13 cellular contexts compared by ENCODE assay signal in genomic region chr7:1564603-1565022, GRCh38. TPM values are rescaled to one million over a fixed set of nuclear protein-coding genes. Genes with fewer than 3 reads are reported as not detected.
DNase-seq lines count a peak whose midpoint lies in the region; ATAC-seq, FAIRE-seq and TF ChIP-seq lines count a peak whose summit lies in the region.
"Had no signal": no experiment of that assay in that cellular context is flagged by ENCODE, and none has a peak within 500 bp of the region (broad histone marks: within the 10 kb centered on the region; RNA-seq: fewer than 3 reads in every experiment).

No MANE protein-coding gene starts in this region.

- H4K20me1 ChIP-seq in BLaER1 (no peaks in the 10 kb centered on the region), HepG2 (ENCODE audit: insufficient read depth, low read length) (no peaks in the 10 kb centered on the region)

- peak; percentile 67 for ATAC-seq in RWPE2 (ENCODE audit: low read depth)
- no peak for ATAC-seq in HepG2
- ATAC-seq: Panc1, T-helper 17 cell had no signal

- in situ Hi-C loops in HepG2 (cut with HindIII; ENCODE audit: extremely low pct_ligation_motif_present, low pct_unique_long_range_greater_than_20kb) = no loop called here

- no peak for TF ChIP-seq CTCF in RWPE2 (IDR thresholded peaks at IDR 0.05; ENCODE audit: poor library complexity, severe bottlenecking)
- no peak for TF ChIP-seq CTCF in HepG2 (CRISPR knock-in tag; IDR thresholded peaks at IDR 0.05)

- no peak for TF ChIP-seq RAD21 in HepG2 (CRISPR knock-in tag; IDR thresholded peaks at IDR 0.05)

- 95% methylated on average over 15 of the region's 23 CpGs for WGBS in HepG2 (ENCODE audit: low lambda C conversion rate)

- H3K9me3 ChIP-seq in BLaER1 (no peaks in the 10 kb centered on the region), RWPE2 (ENCODE audit: severe bottlenecking) (no peaks in the 10 kb centered on the region), HepG2 (ENCODE audit: low read length) (no peaks in the 10 kb centered on the region)
- H3K9me3 ChIP-seq in effector memory CD4-positive, alpha-beta T cell (ENCODE audit: control insufficient read depth, low read length) = no peaks in the 10 kb centered on the region

- H3K27me3 ChIP-seq in BLaER1 (no peaks in the 10 kb centered on the region), RWPE2 (ENCODE audit: insufficient read depth, poor library complexity, severe bottlenecking) (no peaks in the 10 kb centered on the region), HepG2 (ENCODE audit: control insufficient read depth in 1 of 2, insufficient read depth in 2 of 2, low read length in 2 of 2) (peaks cover 8 to 15% of the 10 kb centered on the region in 2 experiments; a peak in 2 of 5 replicates)
- H3K27me3 ChIP-seq in effector memory CD4-positive, alpha-beta T cell (replicated peaks; ENCODE audit: control insufficient read depth, insufficient read depth, low read length, poor library complexity, severe bottlenecking) = no peaks in the 10 kb centered on the region

- DNase-seq in RWPE2 (ENCODE audit: low spot score) (peak; percentile 58), HepG2 (ENCODE audit: low spot score) (no peak), NCI-H510A treated with DMSO at 0.1 percent for 48 hours (lab: John Stamatoyannopoulos, UW) (no peak), foreskin melanocyte (no peak)
- DNase-seq in effector memory CD4-positive, alpha-beta T cell = no peak
- DNase-seq: activated CD4-positive, alpha-beta T cell treated with anti-CD3 and anti-CD28 coated beads, Interleukin-2, amount 50 U/mL, for 48 hours; activated effector memory CD4-positive, alpha-beta T cell treated with Interleukin-2 at 50 U/mL for 16 hours; HCEC 1CT; mesendoderm; NCI-H446; T-helper 17 cell had no signal

- POLR2A ChIA-PET in HepG2 (lab: Yijun Ruan, JAX) = no interaction called here

- H3K4me2 ChIP-seq in BLaER1 = peak overlapping the region; percentile 64; the same call in 1 of the 2 replicates
- no peak overlapping the region for H3K4me2 ChIP-seq in HepG2 (ENCODE audit: low read depth, low read length)

- CTCF ChIA-PET in HepG2 (lab: Yijun Ruan, JAX; ENCODE audit: low intra/inter-chr PET ratio, low total read pairs) = no interaction called here

- FAIRE-seq in HepG2 (lab: Jason Lieb, UNC) = no peak

- peaks cover 7% of the 10 kb centered on the region for H3K79me2 ChIP-seq in HepG2 (ENCODE audit: insufficient read depth, low read length)

- peaks cover 72% of the 10 kb centered on the region for H3K4me1 ChIP-seq in BLaER1
- H3K4me1 ChIP-seq in RWPE2 (ENCODE audit: insufficient read depth, poor library complexity, severe bottlenecking) = peaks cover 37% of the 10 kb centered on the region
- H3K4me1 ChIP-seq in HepG2 (ENCODE audit: insufficient read depth, low read length) = peaks cover 46% of the 10 kb centered on the region
- H3K4me1 ChIP-seq in effector memory CD4-positive, alpha-beta T cell (ENCODE audit: control insufficient read depth, insufficient read depth, low read length, poor library complexity, severe bottlenecking) = peaks cover 9% of the 10 kb centered on the region

- no peak overlapping the region for H2AFZ ChIP-seq in HepG2 (ENCODE audit: low read length)

- no peak overlapping the region for H3K9ac ChIP-seq in BLaER1
- H3K9ac ChIP-seq in HepG2 (ENCODE audit: insufficient read depth, low read depth, low read length) = no peak overlapping the region

- H3K27ac ChIP-seq in BLaER1 = no peak overlapping the region
- H3K27ac ChIP-seq in RWPE2 (ENCODE audit: poor library complexity, severe bottlenecking) = no peak overlapping the region
- no peak overlapping the region for H3K27ac ChIP-seq in HepG2 (ENCODE audit: extremely low read length, insufficient read depth, low read length)
- H3K27ac ChIP-seq in effector memory CD4-positive, alpha-beta T cell (ENCODE audit: insufficient read depth, low read length, poor library complexity, severe bottlenecking) = no peak overlapping the region

- no peak for TF ChIP-seq EP300 in HepG2 (IDR thresholded peaks at IDR 0.05; ENCODE audit: low read depth in 2 of 2, low read length in 2 of 2)
- TF ChIP-seq EP300 in HepG2 (CRISPR knock-in tag; IDR thresholded peaks at IDR 0.05; ENCODE audit: borderline replicate concordance) = no peak

- no peak for TF ChIP-seq POLR2A in HepG2 (IDR thresholded peaks at IDR 0.05; ENCODE audit: insufficient read depth in 1 of 2, low read depth in 2 of 2, low read length in 2 of 2)

- no peak overlapping the region for H3K4me3 ChIP-seq in BLaER1
- H3K4me3 ChIP-seq in RWPE2 (ENCODE audit: severe bottlenecking) = no peak overlapping the region
- H3K4me3 ChIP-seq in HepG2 (replicated peaks in 1 of 3; ENCODE audit: insufficient read depth in 1 of 3, low read depth in 2 of 3, low read length in 3 of 3) = no peak overlapping the region
- no peak overlapping the region for H3K4me3 ChIP-seq in effector memory CD4-positive, alpha-beta T cell (ENCODE audit: insufficient read depth, low read depth, low read length, poor library complexity, severe bottlenecking)

- intact Hi-C loops in HepG2 (cut with micrococcal nuclease; ENCODE audit: unreplicated experiment) = no loop called here

- H3K36me3 ChIP-seq in BLaER1 (0 out of 2 replicates have a peak, but pooled peaks cover 4% of the 10 kb centered on the region), RWPE2 (ENCODE audit: low read depth) (peaks cover 23% of the 10 kb centered on the region), HepG2 (replicated peaks in 1 of 2; ENCODE audit: control insufficient read depth in 1 of 2, insufficient read depth in 2 of 2, low read length in 2 of 2) (peaks cover 2 to 14% of the 10 kb centered on the region in 2 experiments; a peak in 2 of 5 replicates)
- peaks cover 10% of the 10 kb centered on the region for H3K36me3 ChIP-seq in effector memory CD4-positive, alpha-beta T cell (ENCODE audit: control insufficient read depth, insufficient read depth, low read length)

- no TSS peak for BruUV-seq in HepG2 (replicated peaks; lab: Mats Ljungman, UMichigan)

RNA-seq across cellular contexts. Expression of gene PSMG3, which starts 5.2 kb away (rescaled TPM):
- 46.7 and 48.4 TPM in 2 replicates for total RNA-seq in HepG2 (2016; rRNA removed; fragmentation: Illumina TruSeq; extraction: Trizol)
- 83.1 and 98.2 TPM in 2 replicates for total RNA-seq in HepG2 (2016; cell fraction: cytosol; rRNA removed; fragmentation: Illumina TruSeq; extraction: Trizol; ENCODE audit: low read depth)
- total RNA-seq in HepG2 (2016; cell fraction: insoluble cytoplasmic fraction; rRNA removed; fragmentation: Illumina TruSeq; extraction: Trizol) = 50.6 and 51.2 TPM in 2 replicates
- total RNA-seq in HepG2 (2016; cell fraction: membrane; rRNA removed; fragmentation: Illumina TruSeq; extraction: Trizol) = 102 and 118 TPM in 2 replicates
- total RNA-seq in HepG2 (2016; cell fraction: nucleus; rRNA removed; fragmentation: Illumina TruSeq; extraction: Trizol) = 24.1 and 28.4 TPM in 2 replicates
- polyA plus RNA-seq in HepG2 (2011; rRNA removed) = 29.3 and 29.6 TPM in 2 replicates
- polyA plus RNA-seq in HepG2 (2011; cell fraction: cytosol; rRNA removed) = 36.1 and 44.9 TPM in 2 replicates
- 29.2 and 39.8 TPM in 2 replicates for polyA plus RNA-seq in HepG2 (2011; cell fraction: nucleus; rRNA removed)
- polyA plus RNA-seq in HepG2 (2012) = 15.8 and 28.3 TPM in 2 replicates
- 72.7 and 106 TPM in 2 replicates for polyA plus RNA-seq in HepG2 (2016; cell fraction: cytosol; fragmentation: Illumina TruSeq; extraction: Trizol; ENCODE audit: low read depth)
- 49.5 and 55.3 TPM in 2 replicates for polyA plus RNA-seq in HepG2 (2016; cell fraction: insoluble cytoplasmic fraction; fragmentation: Illumina TruSeq; extraction: Trizol; ENCODE audit: low read depth)
- polyA plus RNA-seq in HepG2 (2016; cell fraction: membrane; fragmentation: Illumina TruSeq; extraction: Trizol; ENCODE audit: low read depth) = 82.6 and 104 TPM in 2 replicates
- 48.5 and 51.1 TPM in 2 replicates for polyA plus RNA-seq in HepG2 (2016; cell fraction: nucleus; fragmentation: Illumina TruSeq; extraction: Trizol; ENCODE audit: insufficient read depth, low read depth)
- 17.7 and 43.7 TPM in 2 replicates for polyA minus RNA-seq in HepG2 (2011; rRNA and poly(A)+ RNA removed; ENCODE audit: low replicate concordance)
- polyA minus RNA-seq in HepG2 (2011; cell fraction: cytosol; rRNA and poly(A)+ RNA removed) = 8.9 and 9.7 TPM in 2 replicates
- polyA minus RNA-seq in HepG2 (2011; cell fraction: nucleus; rRNA and poly(A)+ RNA removed) = 4.7 and 6.2 TPM in 2 replicates

RNA-seq across cellular contexts. Expression of gene TMEM184A, which starts 8.6 kb away (rescaled TPM):
- total RNA-seq in HepG2 (2016; rRNA removed; fragmentation: Illumina TruSeq; extraction: Trizol) = 3.1 and 9.5 TPM in 2 replicates
- 4.3 and 4.6 TPM in 2 replicates for total RNA-seq in HepG2 (2016; cell fraction: cytosol; rRNA removed; fragmentation: Illumina TruSeq; extraction: Trizol; ENCODE audit: low read depth)
- 3.8 and 10.6 TPM in 2 replicates for total RNA-seq in HepG2 (2016; cell fraction: insoluble cytoplasmic fraction; rRNA removed; fragmentation: Illumina TruSeq; extraction: Trizol)
- 5.7 and 6.3 TPM in 2 replicates for total RNA-seq in HepG2 (2016; cell fraction: membrane; rRNA removed; fragmentation: Illumina TruSeq; extraction: Trizol)
- 11.4 and 11.7 TPM in 2 replicates for total RNA-seq in HepG2 (2016; cell fraction: nucleus; rRNA removed; fragmentation: Illumina TruSeq; extraction: Trizol)
- 20.4 and 33.1 TPM in 2 replicates for polyA plus RNA-seq in HepG2 (2011; rRNA removed)
- 9.9 and 13.2 TPM in 2 replicates for polyA plus RNA-seq in HepG2 (2011; cell fraction: cytosol; rRNA removed)
- 144 and 175 TPM in 2 replicates for polyA plus RNA-seq in HepG2 (2011; cell fraction: nucleus; rRNA removed)
- polyA plus RNA-seq in HepG2 (2012) = 8.4 and 10.9 TPM in 2 replicates
- 3.6 and 4.0 TPM in 2 replicates for polyA plus RNA-seq in HepG2 (2016; cell fraction: cytosol; fragmentation: Illumina TruSeq; extraction: Trizol; ENCODE audit: low read depth)
- polyA plus RNA-seq in HepG2 (2016; cell fraction: insoluble cytoplasmic fraction; fragmentation: Illumina TruSeq; extraction: Trizol; ENCODE audit: low read depth) = 4.3 and 5.0 TPM in 2 replicates
- 4.3 and 5.3 TPM in 2 replicates for polyA plus RNA-seq in HepG2 (2016; cell fraction: membrane; fragmentation: Illumina TruSeq; extraction: Trizol; ENCODE audit: low read depth)
- 25.4 and 29.2 TPM in 2 replicates for polyA plus RNA-seq in HepG2 (2016; cell fraction: nucleus; fragmentation: Illumina TruSeq; extraction: Trizol; ENCODE audit: insufficient read depth, low read depth)
- 70.5 and 85.2 TPM in 2 replicates for polyA minus RNA-seq in HepG2 (2011; rRNA and poly(A)+ RNA removed; ENCODE audit: low replicate concordance)
- 6.3 and 12.4 TPM in 2 replicates for polyA minus RNA-seq in HepG2 (2011; cell fraction: cytosol; rRNA and poly(A)+ RNA removed)
- polyA minus RNA-seq in HepG2 (2011; cell fraction: nucleus; rRNA and poly(A)+ RNA removed) = 27.6 and 31.7 TPM in 2 replicates
- total RNA-seq: T-helper 17 cell had no signal

RNA-seq across cellular contexts. Expression of gene MAFK, which starts 34.1 kb away (rescaled TPM):
- total RNA-seq in HepG2 (2016; rRNA removed; fragmentation: Illumina TruSeq; extraction: Trizol) = 9.2 and 10.4 TPM in 2 replicates
- total RNA-seq in HepG2 (2016; cell fraction: cytosol; rRNA removed; fragmentation: Illumina TruSeq; extraction: Trizol; ENCODE audit: low read depth) = 1.4 and 1.5 TPM in 2 replicates
- total RNA-seq in HepG2 (2016; cell fraction: insoluble cytoplasmic fraction; rRNA removed; fragmentation: Illumina TruSeq; extraction: Trizol) = 8.1 and 11.1 TPM in 2 replicates
- total RNA-seq in HepG2 (2016; cell fraction: membrane; rRNA removed; fragmentation: Illumina TruSeq; extraction: Trizol) = 4.0 and 4.6 TPM in 2 replicates
- 6.5 TPM in 2 replicates for total RNA-seq in HepG2 (2016; cell fraction: nucleus; rRNA removed; fragmentation: Illumina TruSeq; extraction: Trizol)
- 7.3 and 13.8 TPM in 2 replicates for polyA plus RNA-seq in HepG2 (2011; rRNA removed)
- polyA plus RNA-seq in HepG2 (2011; cell fraction: cytosol; rRNA removed) = 6.2 and 7.3 TPM in 2 replicates
- 63.2 and 72.7 TPM in 2 replicates for polyA plus RNA-seq in HepG2 (2011; cell fraction: nucleus; rRNA removed)
- polyA plus RNA-seq in HepG2 (2012) = 15.2 and 31.6 TPM in 2 replicates
- polyA plus RNA-seq in HepG2 (2016; cell fraction: cytosol; fragmentation: Illumina TruSeq; extraction: Trizol; ENCODE audit: low read depth) = 0.54 and 0.61 TPM in 2 replicates
- polyA plus RNA-seq in HepG2 (2016; cell fraction: insoluble cytoplasmic fraction; fragmentation: Illumina TruSeq; extraction: Trizol; ENCODE audit: low read depth) = 6.5 and 8.2 TPM in 2 replicates
- 1.9 TPM in 2 replicates for polyA plus RNA-seq in HepG2 (2016; cell fraction: membrane; fragmentation: Illumina TruSeq; extraction: Trizol; ENCODE audit: low read depth)
- polyA plus RNA-seq in HepG2 (2016; cell fraction: nucleus; fragmentation: Illumina TruSeq; extraction: Trizol; ENCODE audit: insufficient read depth, low read depth) = 19.6 and 20.9 TPM in 2 replicates
- 11.1 and 17.4 TPM in 2 replicates for polyA minus RNA-seq in HepG2 (2011; rRNA and poly(A)+ RNA removed; ENCODE audit: low replicate concordance)
- polyA minus RNA-seq in HepG2 (2011; cell fraction: cytosol; rRNA and poly(A)+ RNA removed) = 12.7 and 12.8 TPM in 2 replicates
- 10.8 and 12.7 TPM in 2 replicates for polyA minus RNA-seq in HepG2 (2011; cell fraction: nucleus; rRNA and poly(A)+ RNA removed)
